ENCODE assay signal across 17 cellular contexts in genomic region chr14:61406670-61407069, GRCh38.
DNase-seq lines count a peak whose midpoint lies in the region; ATAC-seq and TF ChIP-seq lines count a peak whose summit lies in the region.
"Had no signal": no experiment of that assay in that cellular context is flagged by ENCODE, and none has a peak within 500 bp of the region (broad histone marks: within the 10 kb centered on the region; RNA-seq: fewer than 3 reads in every experiment).

No MANE protein-coding gene starts in this region.

- H3K4me1 Mint-ChIP-seq in activated CD4-positive, alpha-beta T cell treated with anti-CD3 and anti-CD28 coated beads for 36 hours, result peaks cover 70% of the 10 kb centered on the region
- peaks cover 63% of the 10 kb centered on the region for H3K4me1 Mint-ChIP-seq in activated CD8-positive, alpha-beta T cell treated with anti-CD3 and anti-CD28 coated beads for 36 hours (ENCODE audit: low read depth)

- peak overlapping the region; percentile 91 for H3K27ac Mint-ChIP-seq in activated CD4-positive, alpha-beta T cell treated with anti-CD3 and anti-CD28 coated beads for 36 hours
- peak overlapping the region; percentile 89 for H3K27ac Mint-ChIP-seq in activated CD8-positive, alpha-beta T cell treated with anti-CD3 and anti-CD28 coated beads for 36 hours

- CTCF ChIA-PET in activated CD4-positive, alpha-beta T cell treated with anti-CD3 and anti-CD28 coated beads for 36 hours (lab: Charles Lee), result interaction anchor here (1.5 to 1.8 kb wide), 2 partner anchors 11 to 38 kb away, joined by 3 to 6 read pairs; no protein-coding TSS in a partner anchor
- CTCF ChIA-PET in activated CD8-positive, alpha-beta T cell treated with anti-CD3 and anti-CD28 coated beads for 36 hours (lab: Charles Lee), result interaction anchor here (1.0 to 2.1 kb wide), 4 partner anchors 10 to 67 kb away, joined by 3 to 8 read pairs (median 4); no protein-coding TSS in a partner anchor

- TF ChIP-seq CTCF in activated CD8-positive, alpha-beta T cell treated with anti-CD3 and anti-CD28 coated beads for 36 hours (IDR thresholded peaks at IDR 0.05), result no peak

- H3K4me3 Mint-ChIP-seq in activated CD4-positive, alpha-beta T cell treated with anti-CD3 and anti-CD28 coated beads for 36 hours, result peak overlapping the region; percentile 56
- peak overlapping the region; percentile 28 for H3K4me3 Mint-ChIP-seq in activated CD8-positive, alpha-beta T cell treated with anti-CD3 and anti-CD28 coated beads for 36 hours
- H3K4me3 Mint-ChIP-seq: neural crest cell had no signal

- H3K27ac ChIP-seq in substantia nigra (ENCODE audit: low read depth, low read length, poor library complexity, severe bottlenecking), result no peak overlapping the region
- H3K27ac ChIP-seq: A549, right lobe of liver had no signal

- H3K9me3 Mint-ChIP-seq in activated CD4-positive, alpha-beta T cell treated with anti-CD3 and anti-CD28 coated beads for 36 hours (ENCODE audit: low read depth), result no peaks in the 10 kb centered on the region
- H3K9me3 Mint-ChIP-seq in activated CD8-positive, alpha-beta T cell treated with anti-CD3 and anti-CD28 coated beads for 36 hours, result no peaks in the 10 kb centered on the region
- H3K9me3 Mint-ChIP-seq: neural crest cell had no signal

- peak; percentile 76 for ATAC-seq in activated CD4-positive, alpha-beta T cell treated with anti-CD3 and anti-CD28 coated beads for 36 hours
- peak; percentile 58 for ATAC-seq in activated CD8-positive, alpha-beta T cell treated with anti-CD3 and anti-CD28 coated beads for 36 hours
- ATAC-seq: A549, esophagus mucosa, heart right ventricle, left lobe of liver, right lobe of liver had no signal

- H3K36me3 Mint-ChIP-seq in activated CD4-positive, alpha-beta T cell treated with anti-CD3 and anti-CD28 coated beads for 36 hours (ENCODE audit: low read depth), result peaks cover 19% of the 10 kb centered on the region
- H3K36me3 Mint-ChIP-seq in activated CD8-positive, alpha-beta T cell treated with anti-CD3 and anti-CD28 coated beads for 36 hours (ENCODE audit: low read depth), result peaks cover 44% of the 10 kb centered on the region

- intact Hi-C loops in activated CD4-positive, alpha-beta T cell treated with anti-CD3 and anti-CD28 coated beads for 36 hours (cut with DNase I, micrococcal nuclease), result loop anchor here in 1 of 2 experiments (2.0 kb wide), 2 partner anchors 16 to 56 kb away; no protein-coding TSS in a partner anchor
- intact Hi-C loops in activated CD8-positive, alpha-beta T cell treated with anti-CD3 and anti-CD28 coated beads for 36 hours (cut with micrococcal nuclease), result loop anchor here (5.0 kb wide), 1 partner anchor 36 kb away; no protein-coding TSS in a partner anchor

- no peaks in the 10 kb centered on the region for H3K27me3 Mint-ChIP-seq in activated CD4-positive, alpha-beta T cell treated with anti-CD3 and anti-CD28 coated beads for 36 hours
- no peaks in the 10 kb centered on the region for H3K27me3 Mint-ChIP-seq in activated CD8-positive, alpha-beta T cell treated with anti-CD3 and anti-CD28 coated beads for 36 hours

- DNase-seq in activated CD4-positive, alpha-beta T cell treated with anti-CD3 and anti-CD28 coated beads for 36 hours, result peak; percentile 63
- DNase-seq in activated CD4-positive, alpha-beta T cell treated with anti-CD3 and anti-CD28 coated beads for 1 hour, result no peak
- DNase-seq in activated CD8-positive, alpha-beta T cell treated with anti-CD3 and anti-CD28 coated beads for 36 hours, result peak; percentile 51
- DNase-seq in dermis microvascular lymphatic vessel endothelial cell (ENCODE audit: low read depth in 2 of 2), result peak; percentile 41 to 47
- peak; percentile 61 for DNase-seq in stimulated activated CD4-positive, alpha-beta T cell treated with anti-CD3 and anti-CD28 coated beads, Interleukin-4, amount 100 ng/mL, for 24 hours
- DNase-seq in substantia nigra (lab: John Stamatoyannopoulos, UW), result no peak
- DNase-seq in cortex of kidney (lab: John Stamatoyannopoulos, UW), result no peak
- DNase-seq in NCI-H1930 (lab: John Stamatoyannopoulos, UW), result no peak
- DNase-seq: heart right ventricle, KG1, NCI-H2081, right lobe of liver, SIG-M5 had no signal

- POLR2A ChIA-PET in activated CD4-positive, alpha-beta T cell treated with anti-CD3 and anti-CD28 coated beads for 36 hours (lab: Charles Lee), result interaction anchor here (0.7 kb wide), 1 partner anchor 12 kb away, joined by 6 read pairs; no protein-coding TSS in a partner anchor
- POLR2A ChIA-PET in activated CD8-positive, alpha-beta T cell treated with anti-CD3 and anti-CD28 coated beads for 36 hours (lab: Charles Lee), result interaction anchor here (0.6 to 3.1 kb wide), 9 partner anchors 10 to 181 kb away, joined by 3 to 11 read pairs (median 4); no protein-coding TSS in a partner anchor

Comparison
In these comparisons a context has a peak if more than half of its experiments do, and no peak if none do; other contexts are left out.
1. DNase-seq: peak in activated CD4-positive, alpha-beta T cell treated with anti-CD3 and anti-CD28 coated beads for 36 hours (single experiment), activated CD8-positive, alpha-beta T cell treated with anti-CD3 and anti-CD28 coated beads for 36 hours (single experiment), dermis microvascular lymphatic vessel endothelial cell (2 of 2) and stimulated activated CD4-positive, alpha-beta T cell treated with anti-CD3 and anti-CD28 coated beads, Interleukin-4, amount 100 ng/mL, for 24 hours (single experiment); none in activated CD4-positive, alpha-beta T cell treated with anti-CD3 and anti-CD28 coated beads for 1 hour (single experiment), substantia nigra (0 of 49), cortex of kidney (single experiment) and NCI-H1930 (0 of 2).